In genomic region chr5:172582940-172583339, GRCh38 we compare ENCODE assay signal across 18 cellular contexts. TPM values are rescaled to one million over a fixed set of nuclear protein-coding genes. Genes with fewer than 3 reads are reported as not detected.
A peak's percentile ranks its signal among the peaks of the same experiment; 100 is the strongest.
DNase-seq lines count a peak whose midpoint lies in the region; ATAC-seq and TF ChIP-seq lines count a peak whose summit lies in the region.
"Had no signal": no experiment of that assay in that cellular context is flagged by ENCODE, and none has a peak within 500 bp of the region (broad histone marks: within the 10 kb centered on the region; RNA-seq: fewer than 3 reads in every experiment).

No MANE protein-coding gene starts in this region.

- ATAC-seq in left lung (no peak), upper lobe of right lung (no peak)
- ATAC-seq: HepG2, PC-3 had no signal

- H3K4me2 ChIP-seq in mammary epithelial cell (ENCODE audit: insufficient read depth, low read depth, low read length) = no peak overlapping the region
- H3K4me2 ChIP-seq: KMS-11 had no signal

- H3K27me3 ChIP-seq in breast epithelium (no peaks in the 10 kb centered on the region), mammary epithelial cell (ENCODE audit: insufficient read depth, low read length) (peaks cover 6% of the 10 kb centered on the region), left lung (no peaks in the 10 kb centered on the region), sigmoid colon (no peaks in the 10 kb centered on the region), upper lobe of right lung (no peaks in the 10 kb centered on the region)

- H3K4me1 ChIP-seq in breast epithelium = no peaks in the 10 kb centered on the region
- H3K4me1 ChIP-seq in mammary epithelial cell (ENCODE audit: insufficient read depth, low read length) = no peaks in the 10 kb centered on the region
- peaks cover 11 to 26% of the 10 kb centered on the region in 2 donors for H3K4me1 ChIP-seq in left lung
- H3K4me1 ChIP-seq in sigmoid colon = peaks cover 0 to 12% (median 5%) of the 10 kb centered on the region in 4 donors
- peaks cover 27% of the 10 kb centered on the region for H3K4me1 ChIP-seq in upper lobe of right lung

- no peak overlapping the region for H3K9ac ChIP-seq in mammary epithelial cell (ENCODE audit: insufficient read depth, low read length)
- H3K9ac ChIP-seq: KMS-11 had no signal

- dilution Hi-C loops in mammary epithelial cell (cut with HindIII; ENCODE audit: low sequenced_read_pairs) = no loop called here

- 91% methylated on average over 6 of the region's 6 CpGs for WGBS in mammary epithelial cell (ENCODE audit: low coverage, missing lambda C conversion rate)
- 93 to 94% methylated on average over 6 of the region's 6 CpGs for WGBS in sigmoid colon, 2 donors

- BruUV-seq in mammary epithelial cell (replicated peaks; lab: Mats Ljungman, UMichigan) = no TSS peak

- no peak for DNase-seq in breast epithelium (ENCODE audit: low spot score in 2 of 2)
- no peak for DNase-seq in mammary epithelial cell
- peak; percentile 16 to 22 for DNase-seq in left lung
- no peak for DNase-seq in sigmoid colon
- peak; percentile 28 for DNase-seq in upper lobe of right lung
- DNase-seq in GM13976 (ENCODE audit: low spot score) = no peak
- no peak for DNase-seq in SHP77 (lab: John Stamatoyannopoulos, UW)
- DNase-seq in NCI-H82 (lab: John Stamatoyannopoulos, UW) = no peak
- DNase-seq: CD4-positive, CD25-positive, alpha-beta regulatory T cell; EL; NCI-H1436 treated with DMSO at 0.1 percent for 48 hours; NCI-H2029 treated with DMSO at 0.1 percent for 48 hours; NCI-H2171 treated with DMSO at 0.1 percent for 48 hours; NCI-H748 treated with DMSO at 0.1 percent for 48 hours; PC-3 had no signal

- CTCF ChIA-PET in mammary epithelial cell (lab: Charles Lee; ENCODE audit: low non-redundant PET) = no interaction called here

- no peaks in the 10 kb centered on the region for H3K79me2 ChIP-seq in mammary epithelial cell (ENCODE audit: insufficient read depth, low read length)

- TF ChIP-seq POLR2A in breast epithelium (IDR thresholded peaks at IDR 0.05) = no peak
- no peak for TF ChIP-seq POLR2A in sigmoid colon (IDR thresholded peaks at IDR 0.05)

- intact Hi-C loops in breast epithelium (cut with DNase I; ENCODE audit: low total_unique reads) (no loop called here), mammary epithelial cell (cut with micrococcal nuclease) (no loop called here), left lung (cut with DNase I) (no loop called here), sigmoid colon (cut with DNase I) (no loop called here), upper lobe of right lung (cut with DNase I) (no loop called here)

- in situ Hi-C loops in mammary epithelial cell (cut with MboI; ENCODE audit: low sequenced_read_pairs in 2 of 2) = no loop called here
- in situ Hi-C loops in GM13976 (cut with MboI; ENCODE audit: low sequenced_read_pairs, unreplicated experiment) = no loop called here

- no peak overlapping the region for H2AFZ ChIP-seq in mammary epithelial cell (ENCODE audit: low read depth, low read length)

- no peaks in the 10 kb centered on the region for H4K20me1 ChIP-seq in mammary epithelial cell (ENCODE audit: insufficient read depth, low read length)

- no peak for TF ChIP-seq EP300 in sigmoid colon (IDR thresholded peaks at IDR 0.05)

- H3K9me3 ChIP-seq in breast epithelium = no peaks in the 10 kb centered on the region
- H3K9me3 ChIP-seq in mammary epithelial cell (replicated peaks; ENCODE audit: insufficient read depth, low read length) = no peaks in the 10 kb centered on the region
- H3K9me3 ChIP-seq in left lung = no peaks in the 10 kb centered on the region
- H3K9me3 ChIP-seq in sigmoid colon = no peaks in the 10 kb centered on the region
- no peaks in the 10 kb centered on the region for H3K9me3 ChIP-seq in upper lobe of right lung

- H3K36me3 ChIP-seq in breast epithelium = no peaks in the 10 kb centered on the region
- no peaks in the 10 kb centered on the region for H3K36me3 ChIP-seq in mammary epithelial cell (ENCODE audit: insufficient read depth, low read length)
- H3K36me3 ChIP-seq in left lung = no peaks in the 10 kb centered on the region
- no peaks in the 10 kb centered on the region for H3K36me3 ChIP-seq in sigmoid colon
- no peaks in the 10 kb centered on the region for H3K36me3 ChIP-seq in upper lobe of right lung

- H3K27ac ChIP-seq in breast epithelium (peak overlapping the region; percentile 61 to 88), mammary epithelial cell (ENCODE audit: insufficient read depth, low read depth, low read length) (no peak overlapping the region), left lung (peak overlapping the region in 1 of 2 donors; percentile 30), sigmoid colon (peak overlapping the region in 3 of 4 donors; percentile 52 to 75 (median 61)), upper lobe of right lung (no peak overlapping the region)
- H3K27ac ChIP-seq: 22Rv1, KMS-11 had no signal

- no peak overlapping the region for H3K4me3 ChIP-seq in breast epithelium
- H3K4me3 ChIP-seq in mammary epithelial cell (replicated peaks in 1 of 3; ENCODE audit: insufficient read depth in 1 of 3, low read depth in 2 of 3, low read length in 3 of 3) = no peak overlapping the region
- H3K4me3 ChIP-seq in left lung = no peak overlapping the region
- no peak overlapping the region for H3K4me3 ChIP-seq in sigmoid colon
- H3K4me3 ChIP-seq in upper lobe of right lung = no peak overlapping the region

- no peak for TF ChIP-seq CTCF in breast epithelium (IDR thresholded peaks at IDR 0.05)
- no peak for TF ChIP-seq CTCF in mammary epithelial cell (conservative IDR thresholded peaks at IDR 0.05 in 1 of 2, IDR thresholded peaks at IDR 0.05 in 1 of 2; ENCODE audit: extremely low read depth in 1 of 2, insufficient read depth in 1 of 2, low read depth in 1 of 2, low read length in 2 of 2)
- TF ChIP-seq CTCF in left lung (IDR thresholded peaks at IDR 0.05) = no peak
- TF ChIP-seq CTCF in sigmoid colon (IDR thresholded peaks at IDR 0.05) = no peak
- TF ChIP-seq CTCF in upper lobe of right lung (IDR thresholded peaks at IDR 0.05) = no peak
- no peak for TF ChIP-seq CTCF in GM13976 (IDR thresholded peaks at IDR 0.05; ENCODE audit: borderline replicate concordance, control extremely low read depth, extremely low read depth, insufficient read depth, missing control alignments)

RNA-seq across cellular contexts. Expression of gene NEURL1B, which starts 58.1 kb away (rescaled TPM):
- total RNA-seq in breast epithelium (10 to 100 TPM in 1 of 3 donors, 1 to 10 TPM in 2; 6.3 to 17.0 (median 9.9) TPM), mammary epithelial cell (1 to 10 TPM in 1 of 2 donors, under 1 TPM in 1; 0.50 to 2.9 TPM), left lung (10 to 100 TPM; 11.8 to 22.0 TPM), sigmoid colon (10 to 100 TPM; 32.9 to 53.2 (median 45.6) TPM), upper lobe of right lung (25.0 TPM)
- polyA plus RNA-seq in mammary epithelial cell (1.5 TPM), sigmoid colon (10 to 100 TPM; 12.6 to 29.6 (median 26.6) TPM)
- 0.36 TPM for polyA minus RNA-seq in mammary epithelial cell
- polyA plus RNA-seq: CD4-positive, CD25-positive, alpha-beta regulatory T cell had no signal

Comparison
In these comparisons a context has a peak if more than half of its experiments do, and no peak if none do; other contexts are left out.
1. H3K27ac ChIP-seq: peak in breast epithelium (2 of 2) and sigmoid colon (3 of 4); none in mammary epithelial cell (single experiment) and upper lobe of right lung (single experiment).
2. DNase-seq: peak in left lung (2 of 2) and upper lobe of right lung (single experiment); none in breast epithelium (0 of 2), mammary epithelial cell (single experiment), sigmoid colon (single experiment), GM13976 (single experiment), SHP77 (0 of 2) and NCI-H82 (single experiment).